Comparison of ENCODE assay signal across 9 cellular contexts in genomic region chr4:54440394-54441223, GRCh38.
DNase-seq lines count a peak whose midpoint lies in the region; ATAC-seq and TF ChIP-seq lines count a peak whose summit lies in the region.
"Had no signal": no experiment of that assay in that cellular context is flagged by ENCODE, and none has a peak within 500 bp of the region (broad histone marks: within the 10 kb centered on the region; RNA-seq: fewer than 3 reads in every experiment).

No MANE protein-coding gene starts in this region.

- H3K36me3 ChIP-seq in KMS-11 (ENCODE audit: insufficient read depth), result no peaks in the 10 kb centered on the region

- WGBS in right cardiac atrium, result 18% methylated on average over 7 of the region's 7 CpGs

- CTCF ChIA-PET in WTC11 (lab: Charles Lee), result interaction anchor here (0.6 to 2.5 kb wide), 10 partner anchors 16 to 635 kb away, joined by 3 to 18 read pairs (median 4); no protein-coding TSS in a partner anchor

- ATAC-seq in WTC11, result no peak; the same call in 1 of the 2 replicates
- ATAC-seq in right cardiac atrium, result no peak
- no peak for ATAC-seq in HG03045 (IDR thresholded peaks at IDR 0.05; ENCODE audit: unreplicated experiment)

- H3K4me3 ChIP-seq in KMS-11 (IDR thresholded peaks at IDR 0.05; ENCODE audit: insufficient read depth, low read depth, low read length), result no peak overlapping the region
- peak overlapping the region; percentile 45 for H3K4me3 ChIP-seq in right cardiac atrium (ENCODE audit: low read length)
- H3K4me3 ChIP-seq: SK-N-MC had no signal

- no peaks in the 10 kb centered on the region for H3K36me3 Mint-ChIP-seq in WTC11

- no peak overlapping the region for H2AFZ ChIP-seq in KMS-11 (ENCODE audit: low read depth)

- no peaks in the 10 kb centered on the region for H3K27me3 Mint-ChIP-seq in WTC11 (ENCODE audit: low read depth)

- H3K27me3 ChIP-seq in KMS-11 (ENCODE audit: insufficient read depth, low read depth) (no peaks in the 10 kb centered on the region), right cardiac atrium (ENCODE audit: control insufficient read depth, insufficient read depth) (no peaks in the 10 kb centered on the region)

- H3K4me2 ChIP-seq in KMS-11, result no peak overlapping the region

- H4K20me1 ChIP-seq in KMS-11 (ENCODE audit: insufficient read depth), result no peaks in the 10 kb centered on the region

- no peaks in the 10 kb centered on the region for H3K9me3 ChIP-seq in right cardiac atrium (ENCODE audit: control insufficient read depth, low read length)

- no peaks in the 10 kb centered on the region for H3K4me1 Mint-ChIP-seq in WTC11

- H3K9me3 Mint-ChIP-seq in WTC11, result no peaks in the 10 kb centered on the region

- H3K27ac Mint-ChIP-seq in WTC11, result no peak overlapping the region

- DNase-seq in DMS53 (lab: John Stamatoyannopoulos, UW) (peak; percentile 59), WTC11 (ENCODE audit: low spot score) (peak; percentile 22), right cardiac atrium (no peak), stromal cell of bone marrow (ENCODE audit: low read depth) (peak; percentile 39)
- DNase-seq in stimulated activated naive CD4-positive, alpha-beta T cell (lab: John Stamatoyannopoulos, UW), result no peak
- DNase-seq in effector CD8-positive, alpha-beta T cell (lab: John Stamatoyannopoulos, UW), result no peak

- no peak overlapping the region for H3K4me3 Mint-ChIP-seq in WTC11

- H3K27ac ChIP-seq in KMS-11 (no peak overlapping the region), right cardiac atrium (ENCODE audit: low read length) (no peak overlapping the region)
- H3K27ac ChIP-seq: SK-N-MC had no signal

- TF ChIP-seq CTCF in KMS-11 (conservative IDR thresholded peaks at IDR 0.05; ENCODE audit: low read depth, low read length), result peak; percentile 60; the same call in 1 of the 2 replicates
- TF ChIP-seq CTCF in WTC11 (IDR thresholded peaks at IDR 0.05), result peak; percentile 26

- POLR2A ChIA-PET in WTC11 (lab: Charles Lee), result interaction anchor here (0.7 kb wide), 1 partner anchor 212 kb away, joined by 5 read pairs; no protein-coding TSS in a partner anchor

- H3K79me2 ChIP-seq in KMS-11 (ENCODE audit: insufficient read depth, low read depth), result no peaks in the 10 kb centered on the region

- H3K4me1 ChIP-seq in KMS-11 (ENCODE audit: low read depth, poor library complexity, severe bottlenecking) (no peaks in the 10 kb centered on the region), right cardiac atrium (ENCODE audit: control insufficient read depth, insufficient read depth, low read length) (no peaks in the 10 kb centered on the region)

- intact Hi-C loops in right cardiac atrium (cut with DNase I), result loop anchor here in 1 of 4 donors (5.0 kb wide), 1 partner anchor 118 kb away; no protein-coding TSS in a partner anchor

- H3K9ac ChIP-seq in KMS-11, result no peak overlapping the region

TF ChIP-seq in WTC11, 78 proteins besides CTCF, POLR2A, EP300 and RAD21:
- no peak for TF ChIP-seq NR1H2 (CRISPR knock-in tag; IDR thresholded peaks at IDR 0.05)
- no peak for TF ChIP-seq NR2C2 (CRISPR knock-in tag; IDR thresholded peaks at IDR 0.05)

Comparison
In these comparisons a context has a peak if more than half of its experiments do, and no peak if none do; other contexts are left out.
1. DNase-seq: peak in DMS53 (single experiment), WTC11 (single experiment) and stromal cell of bone marrow (single experiment); none in right cardiac atrium (0 of 3), stimulated activated naive CD4-positive, alpha-beta T cell (0 of 6) and effector CD8-positive, alpha-beta T cell (single experiment).